ENCODE assay signal across 21 cellular contexts in genomic region chr5:124001216-124001615, GRCh38.
"Had no signal": no experiment of that assay in that cellular context is flagged by ENCODE, and none has a peak within 500 bp of the region (broad histone marks: within the 10 kb centered on the region; RNA-seq: fewer than 3 reads in every experiment).

No MANE protein-coding gene starts in this region.

- H3K4me3 Mint-ChIP-seq: activated naive CD8-positive, alpha-beta T cell; activated T-cell treated with anti-CD3 and anti-CD28 coated beads, Interleukin-2, amount 50 U/mL, for 4 hours; endodermal cell had no signal

- H3K4me1 ChIP-seq: adrenal gland, gastrocnemius medialis had no signal

- H3K36me3 Mint-ChIP-seq: activated naive CD8-positive, alpha-beta T cell had no signal

- H3K36me3 ChIP-seq: adrenal gland, esophagus squamous epithelium, gastrocnemius medialis, thoracic aorta, WERI-Rb-1 had no signal

- DNase-seq: activated CD4-positive, alpha-beta T cell treated with anti-CD3 and anti-CD28 coated beads for 1 hour; activated CD8-positive, alpha-beta memory T cell treated with anti-CD3 and anti-CD28 coated beads for 24 hours; activated CD8-positive, alpha-beta memory T cell treated with anti-CD3 and anti-CD28 coated beads, Interleukin-2, amount 50 U/mL, for 48 hours; activated naive CD4-positive, alpha-beta T cell; activated T-cell treated with anti-CD3 and anti-CD28 coated beads, Interleukin-2, amount 50 U/mL, for 4 hours; adrenal gland; cerebellar nuclear complex; cortex of kidney; endodermal cell; esophagus squamous epithelium; gastrocnemius medialis; hippocampal formation; left ventricle myocardium superior; mammary epithelial cell; stimulated activated CD4-positive, alpha-beta T cell treated with anti-CD3 and anti-CD28 coated beads, Interleukin-4, amount 100 ng/mL, for 24 hours; stimulated activated naive CD4-positive, alpha-beta T cell treated with Interleukin-2 at 50 U/mL for 16 hours; T-helper 2 cell; WERI-Rb-1 had no signal

- H3K4me3 ChIP-seq: adrenal gland, esophagus squamous epithelium, gastrocnemius medialis, thoracic aorta had no signal

- H3K27ac Mint-ChIP-seq: activated naive CD8-positive, alpha-beta T cell; activated T-helper 2 cell treated with anti-CD3 and anti-CD28 coated beads, Interferon-gamma antibody, Interleukin-2, Interleukin-4, amounts not matched to agents 10 μg/mL and 5 μg/mL and 100 μg/mL, durations not matched to agents 14 hours and 24 hours and 36 hours; endodermal cell had no signal

- ATAC-seq: activated T-cell treated with anti-CD3 and anti-CD28 coated beads, Interleukin-2, amount 50 U/mL, for 4 hours; gastrocnemius medialis; left ventricle myocardium superior had no signal

- H3K27ac ChIP-seq: adrenal gland, esophagus squamous epithelium, gastrocnemius medialis, thoracic aorta, WERI-Rb-1 had no signal

- H3K9me3 ChIP-seq: adrenal gland, esophagus squamous epithelium, gastrocnemius medialis, thoracic aorta had no signal
